In genomic region chr10:102642553-102643345, GRCh38 we compare ENCODE assay signal across 1 cellular context.
TF ChIP-seq lines count a peak whose summit lies in the region.

No MANE protein-coding gene starts in this region.

TF ChIP-seq in HEK293, 187 proteins besides CTCF, POLR2A, EP300 and RAD21 (continued from another document and continues in another):
- TF ChIP-seq ZNF391 (tag by site-specific recombination; IDR thresholded peaks at IDR 0.05; ENCODE audit: borderline replicate concordance, low read depth) (0 out of 2 replicates have a peak, but pooled peaks have one; percentile 24), ZFP69B (tag by site-specific recombination; IDR thresholded peaks at IDR 0.05) (0 out of 2 replicates have a peak, but pooled peaks have one; percentile 15), ZNF473 (tag by site-specific recombination; IDR thresholded peaks at IDR 0.05) (no peak), ZNF133 (tag by site-specific recombination; IDR thresholded peaks at IDR 0.05) (no peak), ZBTB11 (tag by site-specific recombination; conservative IDR thresholded peaks at IDR 0.05; ENCODE audit: low read depth) (0 out of 2 replicates have a peak, but pooled peaks have one; percentile 13), ZNF169 (tag by site-specific recombination; IDR thresholded peaks at IDR 0.05) (no peak), PRDM1 (tag by site-specific recombination; IDR thresholded peaks at IDR 0.05) (no peak), ZNF510 (tag by site-specific recombination; IDR thresholded peaks at IDR 0.05; ENCODE audit: insufficient replicate concordance) (no peak), ZNF624 (tag by site-specific recombination; IDR thresholded peaks at IDR 0.05) (no peak), ZBTB26 (tag by site-specific recombination; optimal IDR thresholded peaks at IDR 0.05) (peak; percentile 57), GLIS2 (tag by site-specific recombination; IDR thresholded peaks at IDR 0.05) (no peak; the same call in 1 of the 2 replicates), OSR2 (tag by site-specific recombination; IDR thresholded peaks at IDR 0.05) (no peak), ZNF2 (tag by site-specific recombination; IDR thresholded peaks at IDR 0.05) (no peak), ZEB2 (tag by site-specific recombination; IDR thresholded peaks at IDR 0.05) (peak; percentile 33), ZBTB20 (tag by site-specific recombination; IDR thresholded peaks at IDR 0.05) (no peak), BCL11A (tag by site-specific recombination; IDR thresholded peaks at IDR 0.05; ENCODE audit: low read depth) (no peak), SP2 (tag by site-specific recombination; IDR thresholded peaks at IDR 0.05) (peak; percentile 68), ZNF530 (tag by site-specific recombination; IDR thresholded peaks at IDR 0.05; ENCODE audit: low read depth) (no peak), ZNF521 (tag by site-specific recombination; IDR thresholded peaks at IDR 0.05) (no peak), ZNF112 (tag by site-specific recombination; IDR thresholded peaks at IDR 0.05) (no peak), ZNF692 (tag by site-specific recombination; IDR thresholded peaks at IDR 0.05) (0 out of 2 replicates have a peak, but pooled peaks have one; percentile 41), ZIC2 (tag by site-specific recombination; IDR thresholded peaks at IDR 0.05) (no peak), IKZF3 (tag by site-specific recombination; IDR thresholded peaks at IDR 0.05) (peak; percentile 52; the same call in 1 of the 2 replicates), ZNF596 (tag by site-specific recombination; IDR thresholded peaks at IDR 0.05) (peak; percentile 12; the same call in 1 of the 2 replicates), ZNF707 (tag by site-specific recombination; IDR thresholded peaks at IDR 0.05) (no peak), ZNF561 (tag by site-specific recombination; IDR thresholded peaks at IDR 0.05; ENCODE audit: borderline replicate concordance) (peak; percentile 22; the same call in 1 of the 2 replicates), ZFHX2 (tag by site-specific recombination; conservative IDR thresholded peaks at IDR 0.05) (no peak), PRDM10 (tag by site-specific recombination; IDR thresholded peaks at IDR 0.05) (peak; percentile 38), ZSCAN30 (tag by site-specific recombination; IDR thresholded peaks at IDR 0.05) (peak; percentile 2; the same call in 1 of the 2 replicates), ZNF362 (tag by site-specific recombination; IDR thresholded peaks at IDR 0.05) (peak; percentile 84; the same call in 1 of the 2 replicates), KLF16 (tag by site-specific recombination; IDR thresholded peaks at IDR 0.05) (0 out of 2 replicates have a peak, but pooled peaks have one; percentile 15), KLF8 (tag by site-specific recombination; IDR thresholded peaks at IDR 0.05) (peak; percentile 55; the same call in 1 of the 2 replicates), ZNF311 (tag by site-specific recombination; IDR thresholded peaks at IDR 0.05; ENCODE audit: borderline replicate concordance) (no peak), ZXDB (tag by site-specific recombination; IDR thresholded peaks at IDR 0.05) (peak; percentile 22; the same call in 1 of the 2 replicates), ZNF404 (tag by site-specific recombination; IDR thresholded peaks at IDR 0.05) (no peak), SETDB1 (IDR thresholded peaks at IDR 0.05; ENCODE audit: insufficient read length, low read length) (no peak), GLI2 (tag by site-specific recombination; IDR thresholded peaks at IDR 0.05; ENCODE audit: borderline replicate concordance, low read depth) (no peak), RBAK (tag by site-specific recombination; IDR thresholded peaks at IDR 0.05) (no peak), KLF9 (tag by site-specific recombination; IDR thresholded peaks at IDR 0.05; ENCODE audit: low read depth) (peak; percentile 18; the same call in 1 of the 2 replicates), ZNF157 (tag by site-specific recombination; IDR thresholded peaks at IDR 0.05) (no peak), ZSCAN23 (tag by site-specific recombination; IDR thresholded peaks at IDR 0.05) (no peak), YY2 (tag by site-specific recombination; IDR thresholded peaks at IDR 0.05) (no peak), ZNF302 (tag by site-specific recombination; IDR thresholded peaks at IDR 0.05; ENCODE audit: low read depth) (no peak), PATZ1 (tag by site-specific recombination; IDR thresholded peaks at IDR 0.05) (peak; percentile 73), ZNF488 (tag by site-specific recombination; IDR thresholded peaks at IDR 0.05) (no peak), ZNF645 (tag by site-specific recombination; IDR thresholded peaks at IDR 0.05) (no peak), BCL6B (tag by site-specific recombination; IDR thresholded peaks at IDR 0.05) (no peak), ZNF184 (tag by site-specific recombination; IDR thresholded peaks at IDR 0.05) (no peak), ZNF202 (tag by site-specific recombination; IDR thresholded peaks at IDR 0.05; ENCODE audit: borderline replicate concordance) (no peak), ZBTB17 (tag by site-specific recombination; IDR thresholded peaks at IDR 0.05) (no peak), ZNF175 (tag by site-specific recombination; IDR thresholded peaks at IDR 0.05) (no peak), ZNF843 (tag by site-specific recombination; IDR thresholded peaks at IDR 0.05) (no peak), ZNF335 (tag by site-specific recombination; conservative IDR thresholded peaks at IDR 0.05) (peak; percentile 88; the same call in 1 of the 2 replicates), ZNF501 (tag by site-specific recombination; IDR thresholded peaks at IDR 0.05) (no peak), SP3 (tag by site-specific recombination; IDR thresholded peaks at IDR 0.05) (peak; percentile 25)
